16 cellular contexts compared by ENCODE assay signal in the genomic region with DNA sequence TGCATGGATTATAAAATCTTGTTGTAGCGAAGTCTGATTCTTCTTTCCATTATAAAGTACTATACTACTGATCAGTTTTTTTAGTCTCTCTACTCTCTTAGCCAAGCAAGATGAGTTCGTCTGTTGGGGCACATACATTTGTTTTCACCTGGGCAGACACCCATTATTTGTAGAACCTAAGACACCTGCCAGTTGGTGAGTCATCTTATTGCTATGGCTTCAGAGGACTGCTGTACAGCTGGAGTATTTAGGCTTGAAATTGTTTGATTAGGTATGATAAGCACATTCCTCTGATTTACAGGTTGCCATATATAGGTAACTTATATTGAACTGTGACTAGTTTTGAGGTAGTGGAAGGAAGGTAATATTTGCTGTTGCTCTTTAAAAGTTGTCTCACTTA. TPM values are rescaled to one million over a fixed set of nuclear protein-coding genes. Genes with fewer than 3 reads are reported as not detected.
A peak's percentile ranks its signal among the peaks of the same experiment; 100 is the strongest.
DNase-seq lines count a peak whose midpoint lies in the region; ATAC-seq, FAIRE-seq and TF ChIP-seq lines count a peak whose summit lies in the region.
"Had no signal": no experiment of that assay in that cellular context is flagged by ENCODE, and none has a peak within 500 bp of the region (broad histone marks: within the 10 kb centered on the region; RNA-seq: fewer than 3 reads in every experiment).

No MANE protein-coding gene starts in this region.

- CTCF ChIA-PET in GM12878 (lab: Yijun Ruan, JAX) = interaction anchor here (0.9 to 1.2 kb wide), 3 partner anchors 10 to 44 kb away, joined by 3 read pairs; no protein-coding TSS in a partner anchor
- CTCF ChIA-PET in CD8-positive, alpha-beta T cell (lab: Charles Lee) = interaction anchor here (1.2 kb wide), 1 partner anchor 104 kb away, joined by 3 read pairs; no protein-coding TSS in a partner anchor

- no peaks in the 10 kb centered on the region for H3K27me3 Mint-ChIP-seq in memory B cell
- H3K27me3 Mint-ChIP-seq in CD8-positive, alpha-beta T cell (ENCODE audit: low read depth) = no peaks in the 10 kb centered on the region
- H3K27me3 Mint-ChIP-seq: brain had no signal

- H3K27ac Mint-ChIP-seq in memory B cell = peak overlapping the region; percentile 5
- H3K27ac Mint-ChIP-seq in CD8-positive, alpha-beta T cell = no peak overlapping the region

- H3K4me3 Mint-ChIP-seq in memory B cell = no peak overlapping the region
- H3K4me3 Mint-ChIP-seq in CD8-positive, alpha-beta T cell = no peak overlapping the region
- H3K4me3 Mint-ChIP-seq: endodermal cell, neural crest cell had no signal

- intact Hi-C loops in GM12878 (cut with micrococcal nuclease; ENCODE audit: unreplicated experiment) = no loop called here
- intact Hi-C loops in CD8-positive, alpha-beta T cell (cut with DNase I, micrococcal nuclease) = no loop called here

- no peak for TF ChIP-seq EP300 in GM12878 (IDR thresholded peaks at IDR 0.05; ENCODE audit: borderline replicate concordance in 1 of 2, control insufficient read depth in 1 of 2, low read depth in 2 of 2, low read length in 2 of 2)

- peaks cover 73% of the 10 kb centered on the region for H3K79me2 ChIP-seq in GM12878 (ENCODE audit: control insufficient read depth, insufficient read depth, low read length)

- no peak for DNase-seq in GM12892 (ENCODE audit: insufficient read length)
- DNase-seq in NCI-H146 (lab: John Stamatoyannopoulos, UW) = peak; percentile 44
- no peak for DNase-seq in GM12878 (ENCODE audit: low read depth, low spot score)
- DNase-seq in memory B cell (ENCODE audit: low spot score in 2 of 2) = no peak
- DNase-seq in medulla oblongata (ENCODE audit: extremely low spot score) = no peak
- DNase-seq in CD8-positive, alpha-beta T cell = no peak
- DNase-seq: activated CD4-positive, alpha-beta T cell treated with anti-CD3 and anti-CD28 coated beads, Interleukin-2, amount 50 U/mL, for 48 hours; activated effector memory CD4-positive, alpha-beta T cell treated with anti-CD3 and anti-CD28 coated beads, Interleukin-2, amount 50 U/mL, for 16 hours; endodermal cell; head of caudate nucleus; NCI-H2081 treated with DMSO at 0.1 percent for 48 hours had no signal

- SMC1A ChIA-PET in GM12878 (lab: Charles Lee; ENCODE audit: uncharacterized antibody, unreplicated experiment) = interaction anchor here (1.4 to 1.7 kb wide), 2 partner anchors 41 to 149 kb away, joined by 6 to 7 read pairs; no protein-coding TSS in a partner anchor

- POLR2A ChIA-PET in GM12878 (lab: Charles Lee) = interaction anchor here (0.6 kb wide), 2 partner anchors 21 to 43 kb away, joined by 3 read pairs; no protein-coding TSS in a partner anchor
- POLR2A ChIA-PET in CD8-positive, alpha-beta T cell (lab: Charles Lee) = no interaction called here

- no TSS peak for BruUV-seq in GM12878 (replicated peaks; lab: Mats Ljungman, UMichigan)

- H3K4me1 Mint-ChIP-seq in memory B cell = peaks cover 12% of the 10 kb centered on the region
- peaks cover 32% of the 10 kb centered on the region for H3K4me1 Mint-ChIP-seq in CD8-positive, alpha-beta T cell (ENCODE audit: low read depth)
- H3K4me1 Mint-ChIP-seq: endodermal cell had no signal

- H3K4me2 ChIP-seq in GM12878 (ENCODE audit: control insufficient read depth, insufficient read depth) = no peak overlapping the region

- H3K36me3 ChIP-seq in GM12878 (ENCODE audit: control insufficient read depth in 2 of 2, insufficient read depth in 2 of 2, low read length in 1 of 2) = peaks cover 0 to 24% of the 10 kb centered on the region in 2 experiments
- no peaks in the 10 kb centered on the region for H3K36me3 ChIP-seq in CD8-positive, alpha-beta T cell (ENCODE audit: insufficient read depth, low read length)

- RAD21 ChIA-PET in GM12878 (lab: Charles Lee; ENCODE audit: unreplicated experiment) = no interaction called here

- 67% methylated on average over 2 of the region's 2 CpGs for WGBS in GM12878 (ENCODE audit: insufficient coverage, insufficient replicate concordance, low lambda C conversion rate, missing lambda C conversion rate)

- no peak overlapping the region for H3K9ac ChIP-seq in GM12878 (ENCODE audit: control insufficient read depth, insufficient read depth, low read length)

- FAIRE-seq in GM12892 (lab: Jason Lieb, UNC) (peak; percentile 44), GM12878 (lab: Jason Lieb, UNC) (no peak)

- no peak overlapping the region for H2AFZ ChIP-seq in GM12878 (ENCODE audit: control insufficient read depth, low read depth, low read length)

- TF ChIP-seq RAD21 in GM12878 (IDR thresholded peaks at IDR 0.05; ENCODE audit: insufficient read depth, low read depth, low read length) = no peak

- H3K27ac ChIP-seq in GM12878 (ENCODE audit: control insufficient read depth, insufficient read depth) = no peak overlapping the region
- H3K27ac ChIP-seq in CD8-positive, alpha-beta T cell (ENCODE audit: low read depth, low read length) = no peak overlapping the region
- H3K27ac ChIP-seq: skin epidermis had no signal

- ATAC-seq in GM12878 (peak; percentile 11; the same call in 2 of the 3 replicates), memory B cell (ENCODE audit: low read depth) (no peak), HG02885 (IDR thresholded peaks at IDR 0.05; ENCODE audit: poor library complexity, unreplicated experiment) (no peak), HG03159 (IDR thresholded peaks at IDR 0.05; ENCODE audit: unreplicated experiment) (no peak)
- ATAC-seq in CD8-positive, alpha-beta T cell = no peak

- no peaks in the 10 kb centered on the region for H3K9me3 Mint-ChIP-seq in memory B cell
- H3K9me3 Mint-ChIP-seq in CD8-positive, alpha-beta T cell = no peaks in the 10 kb centered on the region
- H3K9me3 Mint-ChIP-seq: brain, endodermal cell, neural crest cell had no signal

- H3K9me3 ChIP-seq in GM12878 (replicated peaks; ENCODE audit: control insufficient read depth, insufficient read depth, low read length) = no peaks in the 10 kb centered on the region; the same call in 2 of the 3 replicates
- no peaks in the 10 kb centered on the region for H3K9me3 ChIP-seq in CD8-positive, alpha-beta T cell (ENCODE audit: low read length)

- peaks cover 2% of the 10 kb centered on the region for H3K36me3 Mint-ChIP-seq in memory B cell
- peaks cover 33% of the 10 kb centered on the region for H3K36me3 Mint-ChIP-seq in CD8-positive, alpha-beta T cell

- H4K20me1 ChIP-seq in GM12878 (ENCODE audit: control insufficient read depth, insufficient read depth) = no peaks in the 10 kb centered on the region

- TF ChIP-seq CTCF in GM12878 (IDR thresholded peaks at IDR 0.05 in 2 of 3, conservative IDR thresholded peaks at IDR 0.05 in 1 of 3; ENCODE audit: control insufficient read depth in 2 of 3, extremely low read depth in 1 of 3, insufficient read depth in 1 of 3, low read depth in 3 of 3, low read length in 3 of 3) = no peak
- TF ChIP-seq CTCF in CD8-positive, alpha-beta T cell (IDR thresholded peaks at IDR 0.05) = no peak

- no peak for TF ChIP-seq POLR2A in GM12892 (IDR thresholded peaks at IDR 0.05; ENCODE audit: low read depth, low read length)
- no peak for TF ChIP-seq POLR2A in GM12878 (IDR thresholded peaks at IDR 0.05; ENCODE audit: low read depth, low read length)

- in situ Hi-C loops in GM12878 (cut with MboI) = no loop called here

- no peaks in the 10 kb centered on the region for H3K27me3 ChIP-seq in GM12878 (replicated peaks in 1 of 2; ENCODE audit: control insufficient read depth in 2 of 2, insufficient read depth in 2 of 2, low read length in 1 of 2)
- no peaks in the 10 kb centered on the region for H3K27me3 ChIP-seq in CD8-positive, alpha-beta T cell (ENCODE audit: insufficient read depth, low read length)

- H3K4me3 ChIP-seq in GM12878 = no peak overlapping the region
- H3K4me3 ChIP-seq in CD8-positive, alpha-beta T cell (ENCODE audit: low read depth, low read length) = no peak overlapping the region
- H3K4me3 ChIP-seq: skin epidermis had no signal

- no peaks in the 10 kb centered on the region for H3K4me1 ChIP-seq in GM12878 (ENCODE audit: control insufficient read depth, insufficient read depth, low read length)
- no peaks in the 10 kb centered on the region for H3K4me1 ChIP-seq in CD8-positive, alpha-beta T cell (ENCODE audit: insufficient read depth, low read length)

RNA-seq across cellular contexts. Expression of a gene that starts 17.2 kb away (rescaled TPM):
- polyA plus RNA-seq in GM12892 (2012; ENCODE audit: missing spikeins) = 13.6 TPM
- 214 and 247 TPM in 2 replicates for total RNA-seq in GM12878 (2013; cell fraction: nucleolus; rRNA removed)
- total RNA-seq in GM12878 (2014; rRNA removed) (62.5 and 63.2 TPM in 2 replicates), GM12878 (2014; rRNA removed; fragmentation: Illumina TruSeq; extraction: Trizol) (44.4 and 47.3 TPM in 2 replicates), GM12878 (2021) (47.8 and 51.6 TPM in 2 replicates)
- polyA plus RNA-seq in GM12878 (2011; ENCODE audit: low read depth) = 8.2 TPM
- polyA plus RNA-seq in GM12878 (2011; rRNA removed) (25.6 and 31.2 TPM in 2 replicates), GM12878 (2014; fragmentation: Illumina TruSeq; extraction: Trizol) (11.3 and 15.6 TPM in 2 replicates), GM12878 (2014; fragmentation: Nextera tagmentation; extraction: Ambion mirVana) (1 to 10 TPM; 3.1 to 3.6 TPM), GM12878 (2014; rRNA removed) (26.7 and 27.0 TPM in 2 replicates), GM12878 (2016; fragmentation: Nextera tagmentation; extraction: Ambion mirVana) (10 to 100 TPM; 25.1 to 26.4 TPM)
- polyA plus RNA-seq in GM12878 (2011; cell fraction: cytosol; rRNA removed) = 32.2 and 32.8 TPM in 2 replicates
- 43.3 and 43.7 TPM in 2 replicates for polyA plus RNA-seq in GM12878 (2011; cell fraction: nucleus; rRNA removed)
- 14.8 and 17.7 TPM in 2 replicates for polyA plus RNA-seq in GM12878 (2012)
- 141 and 217 TPM in 2 replicates for polyA minus RNA-seq in GM12878 (2011; rRNA and poly(A)+ RNA removed)
- 43.8 and 44.7 TPM in 2 replicates for polyA minus RNA-seq in GM12878 (2011; cell fraction: cytosol; rRNA and poly(A)+ RNA removed)
- polyA minus RNA-seq in GM12878 (2011; cell fraction: nucleus; rRNA and poly(A)+ RNA removed) = 156 and 252 TPM in 2 replicates
- total RNA-seq in CD8-positive, alpha-beta T cell = 10 to 100 TPM; 57.1 to 59.3 TPM

RNA-seq across cellular contexts. Expression of a gene that starts 34.4 kb away (rescaled TPM):
- 2.0 TPM for polyA plus RNA-seq in GM12892 (2012; ENCODE audit: missing spikeins)
- 2.3 and 3.2 TPM in 2 replicates for total RNA-seq in GM12878 (2013; cell fraction: nucleolus; rRNA removed)
- 0.17 and 0.22 TPM in 2 replicates for total RNA-seq in GM12878 (2014; rRNA removed)
- 0.09 and 0.13 TPM in 2 replicates for total RNA-seq in GM12878 (2014; rRNA removed; fragmentation: Illumina TruSeq; extraction: Trizol)
- total RNA-seq in GM12878 (2021) = not detected in 2 replicates
- polyA plus RNA-seq in GM12878 (2011; ENCODE audit: low read depth) = 0.39 TPM
- polyA plus RNA-seq in GM12878 (2011; rRNA removed) = 0.57 and 0.95 TPM in 2 replicates
- 0.18 and 0.27 TPM in 2 replicates for polyA plus RNA-seq in GM12878 (2011; cell fraction: cytosol; rRNA removed)
- 0.44 and 0.76 TPM in 2 replicates for polyA plus RNA-seq in GM12878 (2011; cell fraction: nucleus; rRNA removed)
- 0.48 and 0.62 TPM in 2 replicates for polyA plus RNA-seq in GM12878 (2012)
- 0.26 and 0.52 TPM in 2 replicates for polyA plus RNA-seq in GM12878 (2014; fragmentation: Illumina TruSeq; extraction: Trizol)
- polyA plus RNA-seq in GM12878 (2014; fragmentation: Nextera tagmentation; extraction: Ambion mirVana) = under 1 TPM; 0.15 to 0.45 TPM
- 0.08 and 0.26 TPM in 2 replicates for polyA plus RNA-seq in GM12878 (2014; rRNA removed)
- polyA plus RNA-seq in GM12878 (2016; fragmentation: Nextera tagmentation; extraction: Ambion mirVana) = 1 to 10 TPM; 2.1 to 2.2 TPM
- polyA minus RNA-seq in GM12878 (2011; rRNA and poly(A)+ RNA removed) = 0.36 and 0.88 TPM in 2 replicates
- not detected in 2 replicates for polyA minus RNA-seq in GM12878 (2011; cell fraction: cytosol; rRNA and poly(A)+ RNA removed)
- polyA minus RNA-seq in GM12878 (2011; cell fraction: nucleus; rRNA and poly(A)+ RNA removed) = 0.38 TPM in 1 of 2 replicates, not detected in the other
- total RNA-seq in CD8-positive, alpha-beta T cell = under 1 TPM in 1 of 2 experiments, not detected in 1; 0.24 TPM

RNA-seq across cellular contexts. Expression of a gene that starts 51.1 kb away (rescaled TPM):
- 365 TPM for polyA plus RNA-seq in GM12892 (2012; ENCODE audit: missing spikeins)
- 36.9 and 39.1 TPM in 2 replicates for total RNA-seq in GM12878 (2013; cell fraction: nucleolus; rRNA removed)
- total RNA-seq in GM12878 (2014; rRNA removed) = 156 and 170 TPM in 2 replicates
- total RNA-seq in GM12878 (2014; rRNA removed; fragmentation: Illumina TruSeq; extraction: Trizol) = 64.1 and 65.9 TPM in 2 replicates
- 123 and 132 TPM in 2 replicates for total RNA-seq in GM12878 (2021)
- polyA plus RNA-seq in GM12878 (2011; ENCODE audit: low read depth) = 589 TPM
- polyA plus RNA-seq in GM12878 (2011; rRNA removed) = 418 and 444 TPM in 2 replicates
- 364 and 484 TPM in 2 replicates for polyA plus RNA-seq in GM12878 (2011; cell fraction: cytosol; rRNA removed)
- 91.8 and 159 TPM in 2 replicates for polyA plus RNA-seq in GM12878 (2011; cell fraction: nucleus; rRNA removed)
- 261 and 302 TPM in 2 replicates for polyA plus RNA-seq in GM12878 (2012)
- 157 and 164 TPM in 2 replicates for polyA plus RNA-seq in GM12878 (2014; fragmentation: Illumina TruSeq; extraction: Trizol)
- 100 to 1,000 TPM; 474 to 613 TPM for polyA plus RNA-seq in GM12878 (2014; fragmentation: Nextera tagmentation; extraction: Ambion mirVana)
- 289 and 299 TPM in 2 replicates for polyA plus RNA-seq in GM12878 (2014; rRNA removed)
- 100 to 1,000 TPM; 332 to 351 TPM for polyA plus RNA-seq in GM12878 (2016; fragmentation: Nextera tagmentation; extraction: Ambion mirVana)
- 99.3 and 113 TPM in 2 replicates for polyA minus RNA-seq in GM12878 (2011; rRNA and poly(A)+ RNA removed)
- 35.9 and 39.6 TPM in 2 replicates for polyA minus RNA-seq in GM12878 (2011; cell fraction: cytosol; rRNA and poly(A)+ RNA removed)
- polyA minus RNA-seq in GM12878 (2011; cell fraction: nucleus; rRNA and poly(A)+ RNA removed) = 32.1 and 32.4 TPM in 2 replicates
- total RNA-seq in CD8-positive, alpha-beta T cell = 100 to 1,000 TPM; 106 to 109 TPM
